Comparison of ENCODE assay signal across 9 cellular contexts in the genomic region with DNA sequence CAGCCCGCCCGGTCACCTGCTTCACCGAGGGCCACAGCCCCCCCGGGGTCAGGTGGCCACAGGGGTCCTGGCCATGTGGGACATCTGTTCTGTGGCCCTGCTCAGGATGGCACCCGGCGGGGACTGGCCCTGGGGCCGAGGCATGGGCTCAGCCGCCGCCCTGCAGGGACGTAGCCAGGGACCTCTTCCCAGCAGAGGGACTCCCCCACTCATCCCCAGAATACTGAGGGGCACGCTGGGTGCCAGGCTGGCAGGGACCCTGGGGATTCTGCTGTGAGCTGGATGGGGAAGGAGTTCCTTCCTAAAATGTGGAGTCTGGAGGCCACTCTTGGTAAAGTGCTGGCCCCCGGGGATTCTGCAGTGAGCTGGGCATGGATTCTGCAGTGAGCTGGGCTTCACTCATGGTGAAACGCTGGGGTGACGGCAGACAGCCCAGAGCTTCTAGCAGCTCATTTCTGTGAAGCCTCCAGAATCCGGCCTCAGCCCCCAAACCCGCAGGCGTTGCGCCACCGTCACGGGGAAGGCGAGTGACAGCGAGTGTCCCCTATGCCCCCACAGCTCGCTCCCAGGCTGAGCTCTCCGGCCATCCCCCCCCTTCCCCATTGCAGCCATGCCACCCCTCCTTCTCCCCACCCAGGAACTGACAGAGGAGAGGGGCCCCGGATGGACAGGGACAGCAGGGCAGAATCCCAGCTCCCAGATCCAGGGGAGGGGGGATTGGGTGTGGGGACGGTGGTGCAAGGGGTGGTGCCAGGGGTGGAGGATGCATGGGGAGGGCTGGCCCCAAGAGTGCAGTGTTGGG. TPM values are rescaled to one million over a fixed set of nuclear protein-coding genes. Genes with fewer than 3 reads are reported as not detected.
DNase-seq lines count a peak whose midpoint lies in the region; ATAC-seq and TF ChIP-seq lines count a peak whose summit lies in the region.
"Had no signal": no experiment of that assay in that cellular context is flagged by ENCODE, and none has a peak within 500 bp of the region (broad histone marks: within the 10 kb centered on the region; RNA-seq: fewer than 3 reads in every experiment).

No MANE protein-coding gene starts in this region.

- no peak overlapping the region for H3K9ac ChIP-seq in mesendoderm (ENCODE audit: low read length)

- no peak overlapping the region for H3K4ac ChIP-seq in mesendoderm (ENCODE audit: low read depth, low read length)

- H3K23ac ChIP-seq in mesendoderm (ENCODE audit: low read length): no peak overlapping the region

- TF ChIP-seq CTCF in GM12865 (IDR thresholded peaks at IDR 0.05; ENCODE audit: insufficient read depth, low read depth, low read length, missing control alignments): no peak

- H3K4me1 ChIP-seq in ACC112 (ENCODE audit: control insufficient read depth, insufficient read depth, low read length, unreplicated experiment): peaks cover 6% of the 10 kb centered on the region
- H3K4me1 ChIP-seq in mesendoderm (ENCODE audit: control insufficient read depth, low read depth, low read length): peaks cover 3% of the 10 kb centered on the region

- H3K36me3 ChIP-seq in ACC112 (ENCODE audit: insufficient read depth, low read length) (no peaks in the 10 kb centered on the region), mesendoderm (ENCODE audit: control insufficient read depth, insufficient read depth, low read length) (no peaks in the 10 kb centered on the region)

- no peak overlapping the region for H3K18ac ChIP-seq in mesendoderm (ENCODE audit: low read length)

- H2BK120ac ChIP-seq in mesendoderm (ENCODE audit: low read depth, low read length): no peak overlapping the region

- H3K56ac ChIP-seq in mesendoderm (ENCODE audit: low read length): peak overlapping the region; percentile 6

- H2BK15ac ChIP-seq in mesendoderm (replicated peaks; ENCODE audit: low read depth): no peak overlapping the region

- peak overlapping the region; percentile 9 for H3K4me2 ChIP-seq in mesendoderm (ENCODE audit: low read length)

- H2BK5ac ChIP-seq in mesendoderm (ENCODE audit: low read length): no peak overlapping the region

- H3K79me2 ChIP-seq in ACC112 (ENCODE audit: control insufficient read depth, insufficient read depth, low read length, unreplicated experiment): no peaks in the 10 kb centered on the region
- H3K79me2 ChIP-seq in mesendoderm (ENCODE audit: control insufficient read depth, insufficient read depth, low read length): no peaks in the 10 kb centered on the region

- no peaks in the 10 kb centered on the region for H3K79me1 ChIP-seq in mesendoderm (ENCODE audit: low read length)

- H3K27ac ChIP-seq in ACC112 (ENCODE audit: low read depth, low read length) (no peak overlapping the region), mesendoderm (ENCODE audit: low read depth, low read length) (no peak overlapping the region)

- no CpG with 5 or more reads among the region's 26 CpGs for WGBS in mesendoderm (ENCODE audit: extremely low coverage, insufficient coverage, low lambda C conversion rate)

- no peak for ATAC-seq in GM18502 (IDR thresholded peaks at IDR 0.05; ENCODE audit: poor library complexity, unreplicated experiment)

- H3K4me3 ChIP-seq in ACC112 (ENCODE audit: low read depth, low read length) (0 out of 2 replicates have a peak overlapping the region, but pooled peaks have one; percentile 2), GM12865 (ENCODE audit: low read depth, low read length) (peak overlapping the region; percentile 78), mesendoderm (ENCODE audit: low read length) (no peak overlapping the region)

- H4K5ac ChIP-seq in mesendoderm (ENCODE audit: low read length): no peak overlapping the region

- H3K27me3 ChIP-seq in ACC112 (ENCODE audit: insufficient read depth, low read length): peaks cover 48% of the 10 kb centered on the region
- peaks cover 12% of the 10 kb centered on the region for H3K27me3 ChIP-seq in mesendoderm (ENCODE audit: insufficient read depth, low read length, poor library complexity)

- no peak overlapping the region for H2AK5ac ChIP-seq in mesendoderm (ENCODE audit: low read length)

- H2AFZ ChIP-seq in ACC112 (ENCODE audit: low read length, unreplicated experiment): no peak overlapping the region

- DNase-seq in GM12865 (ENCODE audit: low read depth): no peak
- DNase-seq in activated T-cell treated with anti-CD3 and anti-CD28 coated beads, Interleukin-2, amount 50 U/mL, for 48 hours: peak; percentile 51 to 55
- no peak for DNase-seq in mesendoderm
- DNase-seq in NCI-H2029 (lab: John Stamatoyannopoulos, UW): no peak
- no peak for DNase-seq in stimulated activated CD4-positive, alpha-beta T cell treated with anti-CD3 and anti-CD28 coated beads, Interleukin-2, amount 100 ng/mL, for 24 hours
- DNase-seq in COR-L47 (lab: John Stamatoyannopoulos, UW): no peak
- DNase-seq: NCI-H226 had no signal

- no peak overlapping the region for H4K8ac ChIP-seq in mesendoderm (ENCODE audit: low read depth, low read length)

RNA-seq across cellular contexts. Expression of gene ITGB2, which starts 1.4 kb away (rescaled TPM):
- 1.0 TPM for polyA plus RNA-seq in mesendoderm (2013, experiment 1 of 2)
- polyA plus RNA-seq in mesendoderm (2013, experiment 2 of 2): 1.1 TPM

RNA-seq across cellular contexts. Expression of gene SLX9, which starts 20.5 kb away (rescaled TPM):
- 45.5 TPM for polyA plus RNA-seq in mesendoderm (2013, experiment 1 of 2)
- polyA plus RNA-seq in mesendoderm (2013, experiment 2 of 2): 43.5 TPM

RNA-seq across cellular contexts. Expression of gene PTTG1IP, which starts 45.8 kb away (rescaled TPM):
- polyA plus RNA-seq in mesendoderm (2013, experiment 1 of 2): 106 TPM
- 104 TPM for polyA plus RNA-seq in mesendoderm (2013, experiment 2 of 2)

Comparison
In these comparisons a context has a peak if more than half of its experiments do, and no peak if none do; other contexts are left out.
1. DNase-seq: peak in activated T-cell treated with anti-CD3 and anti-CD28 coated beads, Interleukin-2, amount 50 U/mL, for 48 hours (2 of 2); none in GM12865 (single experiment), mesendoderm (single experiment), NCI-H2029 (single experiment), stimulated activated CD4-positive, alpha-beta T cell treated with anti-CD3 and anti-CD28 coated beads, Interleukin-2, amount 100 ng/mL, for 24 hours (0 of 2) and COR-L47 (single experiment).